ENCODE assay signal across 21 cellular contexts in the genomic region with DNA sequence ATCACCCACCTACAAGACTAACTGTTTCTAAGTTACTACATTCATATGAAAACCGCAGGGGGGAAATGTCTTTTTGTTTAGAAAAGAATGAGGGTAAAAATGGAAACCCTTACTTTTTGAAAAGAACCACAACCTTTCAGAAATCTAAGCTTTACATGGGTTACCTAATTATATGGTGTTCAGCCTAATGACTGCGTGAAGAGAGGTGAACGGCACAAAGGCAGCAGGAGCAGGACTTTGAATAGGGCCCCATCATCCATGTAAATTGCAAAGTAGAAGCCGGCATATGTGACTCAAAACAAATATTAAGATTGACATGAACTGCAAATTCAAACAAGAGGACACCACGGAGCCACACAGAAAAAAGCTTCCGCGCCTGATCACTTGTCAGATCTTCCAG. TPM values are rescaled to one million over a fixed set of nuclear protein-coding genes. Genes with fewer than 3 reads are reported as not detected.
DNase-seq lines count a peak whose midpoint lies in the region; ATAC-seq and TF ChIP-seq lines count a peak whose summit lies in the region.
"Had no signal": no experiment of that assay in that cellular context is flagged by ENCODE, and none has a peak within 500 bp of the region (broad histone marks: within the 10 kb centered on the region; RNA-seq: fewer than 3 reads in every experiment).

No MANE protein-coding gene starts in this region.

- H3K27me3 ChIP-seq in right atrium auricular region, result no peaks in the 10 kb centered on the region
- H3K27me3 ChIP-seq: BE2C, upper lobe of left lung had no signal

- H3K27me3 Mint-ChIP-seq in progenitor cell of endocrine pancreas, result no peaks in the 10 kb centered on the region

- H3K36me3 ChIP-seq in right atrium auricular region, result peaks cover 48% of the 10 kb centered on the region
- H3K36me3 ChIP-seq: BE2C had no signal

- H3K4me1 Mint-ChIP-seq in progenitor cell of endocrine pancreas (ENCODE audit: low read depth), result peaks cover 22% of the 10 kb centered on the region
- H3K4me1 Mint-ChIP-seq: activated CD4-positive, alpha-beta T cell treated with anti-CD3 and anti-CD28 coated beads for 36 hours; neural crest cell had no signal

- peaks cover 6% of the 10 kb centered on the region for H3K9me3 Mint-ChIP-seq in progenitor cell of endocrine pancreas (ENCODE audit: low read depth)
- H3K9me3 Mint-ChIP-seq: T-helper 1 cell treated with Interleukin-12 subunit alpha and Interleukin-12 subunit beta and Interleukin-4 antibody, amounts not matched to agents 30 μg/mL and 1 μg/mL, for 36 hours had no signal

- no peak overlapping the region for H3K4me3 Mint-ChIP-seq in progenitor cell of endocrine pancreas (ENCODE audit: low read depth)
- H3K4me3 Mint-ChIP-seq: activated CD4-positive, alpha-beta T cell treated with anti-CD3 and anti-CD28 coated beads for 36 hours; neural crest cell; T-helper 1 cell treated with Interleukin-12 subunit alpha and Interleukin-12 subunit beta and Interleukin-4 antibody, amounts not matched to agents 30 μg/mL and 1 μg/mL, for 36 hours had no signal

- no peak for TF ChIP-seq POLR2A in GM18505 (IDR thresholded peaks at IDR 0.05; ENCODE audit: borderline replicate concordance, extremely low read depth, insufficient read depth, insufficient read length)

- H3K4me1 ChIP-seq in right atrium auricular region, result peaks cover 0 to 10% of the 10 kb centered on the region in 2 donors
- H3K4me1 ChIP-seq: BE2C, upper lobe of left lung had no signal

- no peak overlapping the region for H3K4me3 ChIP-seq in right atrium auricular region
- H3K4me3 ChIP-seq: lung, SK-N-MC, upper lobe of left lung had no signal

- peak overlapping the region; percentile 76 for H3K27ac Mint-ChIP-seq in progenitor cell of endocrine pancreas
- H3K27ac Mint-ChIP-seq: activated CD4-positive, alpha-beta T cell treated with anti-CD3 and anti-CD28 coated beads for 36 hours; T-helper 1 cell treated with Interleukin-12 subunit alpha and Interleukin-12 subunit beta and Interleukin-4 antibody, amounts not matched to agents 30 μg/mL and 1 μg/mL, for 36 hours had no signal

- peaks cover 2% of the 10 kb centered on the region for H3K36me3 Mint-ChIP-seq in progenitor cell of endocrine pancreas (ENCODE audit: insufficient read depth)

- DNase-seq in Right ventricle myocardium superior (no peak), right atrium auricular region (ENCODE audit: low spot score) (no peak), NCI-H146 (lab: John Stamatoyannopoulos, UW) (peak; percentile 100), NCI-H748 (lab: John Stamatoyannopoulos, UW; ENCODE audit: unreplicated experiment) (peak; percentile 97), progenitor cell of endocrine pancreas (ENCODE audit: low spot score, unreplicated experiment) (no peak), iPS-NIHi7 (ENCODE audit: extremely low spot score) (no peak), NCI-H524 treated with DMSO at 0.1 percent for 48 hours (lab: John Stamatoyannopoulos, UW) (no peak)
- DNase-seq: activated CD4-positive, alpha-beta T cell treated with anti-CD3 and anti-CD28 coated beads for 36 hours; BE2C; head of caudate nucleus; kidney glomerular epithelial cell; NCI-H2171 treated with DMSO at 0.1 percent for 48 hours; NK-92 treated with Interleukin-12 subunit alpha and Interleukin-12 subunit beta, amount 100 ng/mL, for 24 hours; upper lobe of left lung had no signal

- intact Hi-C loops in Right ventricle myocardium superior (cut with DNase I), result no loop called here

- ATAC-seq in Right ventricle myocardium superior (ENCODE audit: poor library complexity), result peak; percentile 4
- ATAC-seq in GM18505 (IDR thresholded peaks at IDR 0.05; ENCODE audit: unreplicated experiment), result no peak
- ATAC-seq: activated CD4-positive, alpha-beta T cell treated with anti-CD3 and anti-CD28 coated beads for 36 hours had no signal

- H3K27ac ChIP-seq in right atrium auricular region, result no peak overlapping the region
- H3K27ac ChIP-seq: epithelial cell of prostate, KMS-11, SK-N-MC, upper lobe of left lung had no signal

- H3K9me3 ChIP-seq in right atrium auricular region, result no peaks in the 10 kb centered on the region
- H3K9me3 ChIP-seq: BE2C, upper lobe of left lung had no signal

- TF ChIP-seq CTCF in right atrium auricular region (IDR thresholded peaks at IDR 0.05), result no peak
- no peak for TF ChIP-seq CTCF in progenitor cell of endocrine pancreas (IDR thresholded peaks at IDR 0.05; ENCODE audit: unreplicated experiment)

RNA-seq across cellular contexts. Expression of gene NEBL, which starts 25.1 kb away (rescaled TPM):
- total RNA-seq in Right ventricle myocardium superior (623 TPM), right atrium auricular region (100 to 1,000 TPM; 304 to 550 TPM), progenitor cell of endocrine pancreas (13.2 and 17.2 TPM in 2 replicates)

Comparison
In these comparisons a context has a peak if more than half of its experiments do, and no peak if none do; other contexts are left out.
1. DNase-seq: peak in NCI-H146 (single experiment) and NCI-H748 (single experiment); none in Right ventricle myocardium superior (single experiment), right atrium auricular region (single experiment), progenitor cell of endocrine pancreas (single experiment), iPS-NIHi7 (single experiment) and NCI-H524 treated with DMSO at 0.1 percent for 48 hours (single experiment).
2. RNA of gene NEBL, which starts 25.1 kb away (total RNA-seq): 623 TPM in Right ventricle myocardium superior (single experiment) and 304 to 550 TPM in right atrium auricular region; 13.2 to 17.2 TPM in progenitor cell of endocrine pancreas; every median in the first group is over 10 times any median in the second.